Comparison of ENCODE assay signal across 32 cellular contexts in the genomic region with DNA sequence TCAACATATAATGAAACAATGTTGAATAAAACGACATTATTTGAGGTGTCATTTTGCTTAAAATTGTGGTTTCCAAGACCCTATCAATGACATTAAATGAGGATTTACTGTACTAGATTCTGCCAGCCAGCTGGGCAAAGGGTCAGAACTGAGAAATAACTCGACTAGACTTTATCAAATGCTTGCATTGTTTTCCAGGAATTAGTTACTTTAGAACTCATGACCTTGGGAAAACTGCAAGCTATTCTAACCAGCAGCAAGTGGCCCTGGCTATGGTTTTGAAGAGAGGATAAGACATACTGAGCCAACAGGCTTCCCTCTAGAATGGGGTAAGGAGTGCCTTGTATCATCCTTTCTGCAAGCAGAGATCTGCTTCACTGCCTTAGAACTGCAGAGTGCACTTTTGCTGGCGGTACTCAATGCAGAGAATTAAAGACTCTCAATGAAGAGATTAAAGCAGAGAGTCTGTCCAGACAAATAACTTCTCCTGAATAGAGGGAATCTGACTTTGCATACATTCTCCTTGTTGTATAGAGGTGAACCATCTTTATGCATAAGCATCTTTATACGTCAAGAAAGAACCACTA.
"Had no signal": no experiment of that assay in that cellular context is flagged by ENCODE, and none has a peak within 500 bp of the region (broad histone marks: within the 10 kb centered on the region; RNA-seq: fewer than 3 reads in every experiment).

No MANE protein-coding gene starts in this region.

- H3K4me2 ChIP-seq: KMS-11 had no signal

- H3K9me3 ChIP-seq: ascending aorta, Peyer's patch had no signal

- H3K4me1 ChIP-seq: ascending aorta, Peyer's patch had no signal

- H3K9ac ChIP-seq: KMS-11 had no signal

- H3K36me3 ChIP-seq: ascending aorta, cardiac muscle cell, Peyer's patch had no signal

- ATAC-seq: PC-3 had no signal

- H3K27ac ChIP-seq: ascending aorta, cardiac muscle cell, KMS-11, Peyer's patch, VCaP had no signal

- DNase-seq: activated B cell treated with CpG ODN at 0.5 μM for 24 hours; activated CD4-positive, alpha-beta memory T cell treated with anti-CD3 and anti-CD28 coated beads, Interleukin-2, amount 10 ng/mL, durations not matched to agents 7 days and 5 days; activated CD4-positive, alpha-beta T cell treated with anti-CD3 and anti-CD28 coated beads for 48 hours; activated CD4-positive, CD25-positive, alpha-beta regulatory T cell treated with anti-CD3 and anti-CD28 coated beads, Interleukin-2, amount 50 U/mL, for 72 hours; activated gamma-delta T cell; activated naive CD4-positive, alpha-beta T cell treated with Interleukin-2 at 50 U/mL for 16 hours; activated naive CD8-positive, alpha-beta T cell treated with anti-CD3 and anti-CD28 coated beads, Interleukin-2, amount 10 ng/mL, durations not matched to agents 7 days and 5 days; activated T-cell treated with anti-CD3 and anti-CD28 coated beads, Interleukin-2, amount 50 U/mL, for 1 hour; amygdala; MM.1S; MV-4-11; NCI-H1092; NCI-H1436 treated with DMSO at 0.1 percent for 48 hours; NCI-H1694 treated with DMSO at 0.1 percent for 48 hours; NCI-H2029; NCI-H2107; NCI-H226; NCI-H446 treated with DMSO at 0.1 percent for 48 hours; NCI-H69; NK-92 treated with Interleukin-12 subunit alpha and Interleukin-12 subunit beta, amount 100 ng/mL, for 24 hours; PC-3; Peyer's patch; RPMI8226; SIG-M5; SW 1271; T-helper 1 cell; T-helper 2 cell; T-helper 9 cell had no signal

- H3K4me3 ChIP-seq: ascending aorta, cardiac muscle cell, Peyer's patch had no signal

- H3K27me3 ChIP-seq: ascending aorta, cardiac muscle cell, Peyer's patch had no signal
